12 cellular contexts compared by ENCODE assay signal in the genomic region with DNA sequence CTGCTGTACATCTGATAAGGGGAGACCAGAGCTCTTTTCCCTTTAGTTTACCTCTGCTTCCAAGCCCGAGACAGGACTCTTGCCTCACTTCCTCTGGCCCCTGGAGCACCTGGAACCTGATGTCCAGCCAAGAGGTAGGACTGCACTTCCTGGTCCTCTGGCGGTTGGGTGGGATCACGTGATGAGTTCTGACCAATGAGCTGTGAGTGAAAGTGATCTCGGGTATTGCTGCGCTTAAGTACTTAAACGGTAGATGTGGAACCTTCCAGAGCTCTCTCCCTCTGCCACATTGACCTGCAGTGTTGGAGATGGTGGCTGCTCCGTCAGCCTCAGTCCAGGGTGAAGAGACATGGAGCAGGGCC.
"Had no signal": no experiment of that assay in that cellular context is flagged by ENCODE, and none has a peak within 500 bp of the region (broad histone marks: within the 10 kb centered on the region; RNA-seq: fewer than 3 reads in every experiment).

No MANE protein-coding gene starts in this region.

- H3K4me1 ChIP-seq: body of pancreas had no signal

- H3K9me3 ChIP-seq: body of pancreas, right atrium auricular region, transverse colon had no signal

- FAIRE-seq: endometrium, small intestine had no signal

- H3K36me3 ChIP-seq: right atrium auricular region had no signal

- H3K27ac ChIP-seq: body of pancreas, right atrium auricular region had no signal

- ATAC-seq: body of pancreas; esophagus mucosa; left cardiac atrium; naive thymus-derived CD4-positive, alpha-beta T cell had no signal

- H3K27me3 ChIP-seq: body of pancreas, right atrium auricular region, transverse colon had no signal

- DNase-seq: activated CD4-positive, alpha-beta T cell treated with anti-CD3 and anti-CD28 coated beads, Interleukin-2, amount 10 ng/mL, durations not matched to agents 7 days and 5 days; activated CD4-positive, CD25-positive, alpha-beta regulatory T cell; activated CD8-positive, alpha-beta memory T cell treated with anti-CD3 and anti-CD28 coated beads for 24 hours; body of pancreas; left cardiac atrium; small intestine; transverse colon had no signal

- H3K4me3 ChIP-seq: body of pancreas, lung, right atrium auricular region, transverse colon had no signal
